In the genomic region with DNA sequence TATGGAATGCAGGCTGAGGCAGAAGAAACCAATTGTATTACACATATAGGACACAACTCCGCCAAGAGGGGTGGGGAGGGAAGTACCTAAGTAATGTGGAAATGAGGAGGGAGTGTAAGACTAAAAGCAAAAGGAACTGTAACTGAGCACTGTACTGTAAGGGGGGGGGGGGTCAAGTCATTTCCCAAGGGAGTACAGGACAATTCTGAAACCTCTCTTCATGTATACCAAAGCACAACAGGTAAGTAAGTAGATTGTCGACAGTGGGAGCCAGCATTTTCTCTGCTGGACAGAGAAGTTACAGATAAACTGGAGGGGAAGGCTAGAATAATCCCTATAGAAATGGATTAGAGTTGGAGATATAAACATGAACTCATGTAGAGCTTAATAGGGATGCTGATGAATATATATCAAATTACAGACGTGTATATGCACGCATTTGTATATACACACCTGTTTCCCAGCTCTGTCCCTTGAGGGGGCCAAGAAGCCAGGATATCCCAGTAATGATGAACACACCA, we compare ENCODE assay signal across 11 cellular contexts. TPM values are rescaled to one million over a fixed set of nuclear protein-coding genes. Genes with fewer than 3 reads are reported as not detected.
DNase-seq lines count a peak whose midpoint lies in the region; ATAC-seq and TF ChIP-seq lines count a peak whose summit lies in the region.
"Had no signal": no experiment of that assay in that cellular context is flagged by ENCODE, and none has a peak within 500 bp of the region (broad histone marks: within the 10 kb centered on the region; RNA-seq: fewer than 3 reads in every experiment).

No MANE protein-coding gene starts in this region.

- H2BK120ac ChIP-seq in IMR-90 (ENCODE audit: low read depth, low read length): no peak overlapping the region

- peaks cover 47% of the 10 kb centered on the region for H3K9me1 ChIP-seq in IMR-90 (ENCODE audit: insufficient read depth, low read length)

- H2BK20ac ChIP-seq in IMR-90 (ENCODE audit: low read depth, low read length): no peak overlapping the region

- no peak overlapping the region for H3K27ac ChIP-seq in CD4-positive, alpha-beta memory T cell (ENCODE audit: low read depth, low read length)
- H3K27ac ChIP-seq in IMR-90 (ENCODE audit: insufficient read depth, low read length): no peak overlapping the region

- peaks cover 56 to 96% (median 77%) of the 10 kb centered on the region in 4 donors for H3K4me1 Mint-ChIP-seq in CD4-positive, alpha-beta memory T cell
- peaks cover 68% of the 10 kb centered on the region for H3K4me1 Mint-ChIP-seq in activated naive CD8-positive, alpha-beta T cell treated with anti-CD3 and anti-CD28 coated beads for 36 hours
- H3K4me1 Mint-ChIP-seq in natural killer cell treated with Interleukin-12 subunit alpha and Interleukin-12 subunit beta and Interleukin-15 and Interleukin-18, amount 100 ng/mL, for 72 hours (ENCODE audit: low read depth in 2 of 2): peaks cover 56 to 68% of the 10 kb centered on the region in 2 donors

- H4K8ac ChIP-seq in IMR-90 (ENCODE audit: low read depth in 2 of 2, low read length in 2 of 2): no peak overlapping the region

- H3K14ac ChIP-seq in IMR-90 (replicated peaks; ENCODE audit: low read depth, low read length): no peak overlapping the region

- no peak overlapping the region for H3K56ac ChIP-seq in IMR-90 (ENCODE audit: extremely low read depth, insufficient read depth, low read length)

- no peak overlapping the region for H3K4ac ChIP-seq in IMR-90 (ENCODE audit: low read depth, low read length)

- H3K27me3 ChIP-seq in CD4-positive, alpha-beta memory T cell (ENCODE audit: insufficient read depth, low read length): no peaks in the 10 kb centered on the region
- no peaks in the 10 kb centered on the region for H3K27me3 ChIP-seq in IMR-90 (ENCODE audit: control insufficient read depth, insufficient read depth, low read length)
- H3K27me3 ChIP-seq: Peyer's patch had no signal

- no peaks in the 10 kb centered on the region for H3K36me3 ChIP-seq in CD4-positive, alpha-beta memory T cell (ENCODE audit: insufficient read depth, low read length)
- H3K36me3 ChIP-seq in IMR-90 (ENCODE audit: control insufficient read depth, insufficient read depth, low read length): peaks cover 7% of the 10 kb centered on the region
- H3K36me3 ChIP-seq: Peyer's patch had no signal

- no peak overlapping the region for H3K4me2 ChIP-seq in IMR-90 (ENCODE audit: low read depth, low read length)

- H4K91ac ChIP-seq in IMR-90 (ENCODE audit: insufficient read depth, low read depth, low read length): no peak overlapping the region

- no peak overlapping the region for H3K4me3 ChIP-seq in CD4-positive, alpha-beta memory T cell (ENCODE audit: low read length in 2 of 2)
- no peak overlapping the region for H3K4me3 ChIP-seq in IMR-90 (ENCODE audit: insufficient read depth, low read depth, low read length)
- H3K4me3 ChIP-seq: Peyer's patch had no signal

- H3K18ac ChIP-seq in IMR-90 (ENCODE audit: low read depth, low read length): no peak overlapping the region

- H4K20me1 ChIP-seq in IMR-90 (ENCODE audit: insufficient read depth, low read length): peaks cover 100% of the 10 kb centered on the region

- no peaks in the 10 kb centered on the region for H3K27me3 Mint-ChIP-seq in CD4-positive, alpha-beta memory T cell
- H3K27me3 Mint-ChIP-seq in activated naive CD8-positive, alpha-beta T cell treated with anti-CD3 and anti-CD28 coated beads for 36 hours: no peaks in the 10 kb centered on the region
- H3K27me3 Mint-ChIP-seq in natural killer cell treated with Interleukin-12 subunit alpha and Interleukin-12 subunit beta and Interleukin-15 and Interleukin-18, amount 100 ng/mL, for 72 hours: no peaks in the 10 kb centered on the region

- DNase-seq in CD4-positive, alpha-beta memory T cell: no peak
- DNase-seq in IMR-90 (peak; percentile 44), NCI-H82 treated with DMSO at 0.1 percent for 48 hours (lab: John Stamatoyannopoulos, UW; ENCODE audit: unreplicated experiment) (no peak), NCI-H2081 (lab: John Stamatoyannopoulos, UW) (no peak), NCI-H1436 (lab: John Stamatoyannopoulos, UW) (no peak)
- DNase-seq in activated naive CD8-positive, alpha-beta T cell treated with anti-CD3 and anti-CD28 coated beads for 36 hours: no peak
- no peak for DNase-seq in natural killer cell treated with Interleukin-12 subunit alpha and Interleukin-12 subunit beta and Interleukin-15 and Interleukin-18, amount 100 ng/mL, for 72 hours (ENCODE audit: low spot score)
- DNase-seq: activated T-cell treated with anti-CD3 and anti-CD28 coated beads, Interleukin-2, amount 50 U/mL, for 48 hours had no signal

- in situ Hi-C loops in IMR-90 (cut with MboI; ENCODE audit: low sequenced_read_pairs): no loop called here

- H3K23ac ChIP-seq in IMR-90 (ENCODE audit: low read depth, low read length): no peak overlapping the region

- ATAC-seq in IMR-90 (ENCODE audit: low read depth) (no peak), HG03354 (IDR thresholded peaks at IDR 0.05; ENCODE audit: poor library complexity, severe bottlenecking, unreplicated experiment) (no peak)
- no peak for ATAC-seq in natural killer cell treated with Interleukin-12 subunit alpha and Interleukin-12 subunit beta and Interleukin-15 and Interleukin-18, amount 100 ng/mL, for 72 hours
- ATAC-seq: HepG2 had no signal

- no peak overlapping the region for H2AK9ac ChIP-seq in IMR-90 (replicated peaks; ENCODE audit: low read depth, low read length, poor library complexity)

- TF ChIP-seq RAD21 in IMR-90 (IDR thresholded peaks at IDR 0.05; ENCODE audit: low read length): no peak

- TF ChIP-seq POLR2A in IMR-90 (IDR thresholded peaks at IDR 0.05; ENCODE audit: low read depth, low read length): no peak

- H3K27ac Mint-ChIP-seq in CD4-positive, alpha-beta memory T cell: peak overlapping the region in 6 of 7 donors; percentile 22 to 95 (median 79)
- H3K27ac Mint-ChIP-seq in activated naive CD8-positive, alpha-beta T cell treated with anti-CD3 and anti-CD28 coated beads for 36 hours: peak overlapping the region; percentile 43
- peak overlapping the region; percentile 88 to 96 for H3K27ac Mint-ChIP-seq in natural killer cell treated with Interleukin-12 subunit alpha and Interleukin-12 subunit beta and Interleukin-15 and Interleukin-18, amount 100 ng/mL, for 72 hours

- H3K4me3 Mint-ChIP-seq in CD4-positive, alpha-beta memory T cell: peak overlapping the region in 7 of 8 donors; percentile 12 to 90 (median 25)
- H3K4me3 Mint-ChIP-seq in activated naive CD8-positive, alpha-beta T cell treated with anti-CD3 and anti-CD28 coated beads for 36 hours: no peak overlapping the region
- peak overlapping the region; percentile 43 for H3K4me3 Mint-ChIP-seq in natural killer cell treated with Interleukin-12 subunit alpha and Interleukin-12 subunit beta and Interleukin-15 and Interleukin-18, amount 100 ng/mL, for 72 hours

- no peak overlapping the region for H2AFZ ChIP-seq in IMR-90 (replicated peaks; ENCODE audit: low read length, poor library complexity)

- H2BK5ac ChIP-seq in IMR-90 (ENCODE audit: low read depth, low read length, poor library complexity, severe bottlenecking): no peak overlapping the region

- H3K9ac ChIP-seq in IMR-90 (ENCODE audit: low read depth, low read length): no peak overlapping the region

- H3K9me3 ChIP-seq in CD4-positive, alpha-beta memory T cell (ENCODE audit: control insufficient read depth in 1 of 2, low read length in 2 of 2): no peaks in the 10 kb centered on the region
- no peaks in the 10 kb centered on the region for H3K9me3 ChIP-seq in IMR-90 (ENCODE audit: control insufficient read depth, insufficient read depth, low read length)
- H3K9me3 ChIP-seq: Peyer's patch had no signal

- POLR2A ChIA-PET in CD4-positive, alpha-beta memory T cell (lab: Charles Lee; ENCODE audit: partially characterized antibody): no interaction called here
- POLR2A ChIA-PET in IMR-90 (lab: Charles Lee; ENCODE audit: unreplicated experiment): interaction anchor here (0.6 kb wide), 1 partner anchor 13 kb away, joined by 6 read pairs; no protein-coding TSS in a partner anchor

- no CpG with 5 or more reads among the region's 4 CpGs for WGBS in IMR-90 (ENCODE audit: extremely low coverage in 2 of 2, insufficient read length in 1 of 2), 2 experiments

- H4K5ac ChIP-seq in IMR-90 (ENCODE audit: low read depth, low read length): no peak overlapping the region

- CTCF ChIA-PET in CD4-positive, alpha-beta memory T cell (lab: Charles Lee; ENCODE audit: partially characterized antibody): interaction anchor here (1.0 to 1.5 kb wide), 3 partner anchors 12 to 477 kb away, joined by 4 read pairs; no protein-coding TSS in a partner anchor
- CTCF ChIA-PET in IMR-90 (lab: Yijun Ruan, JAX): interaction anchor here (0.6 kb wide), 1 partner anchor 63 kb away, joined by 3 read pairs; no protein-coding TSS in a partner anchor

- peaks cover 9 to 32% of the 10 kb centered on the region in 2 donors for H3K36me3 Mint-ChIP-seq in CD4-positive, alpha-beta memory T cell
- H3K36me3 Mint-ChIP-seq in activated naive CD8-positive, alpha-beta T cell treated with anti-CD3 and anti-CD28 coated beads for 36 hours: peaks cover 47% of the 10 kb centered on the region
- H3K36me3 Mint-ChIP-seq in natural killer cell treated with Interleukin-12 subunit alpha and Interleukin-12 subunit beta and Interleukin-15 and Interleukin-18, amount 100 ng/mL, for 72 hours: no peaks in the 10 kb centered on the region

- intact Hi-C loops in CD4-positive, alpha-beta memory T cell (cut with micrococcal nuclease): no loop called here
- intact Hi-C loops in IMR-90 (cut with micrococcal nuclease): no loop called here

- H3K9me3 Mint-ChIP-seq in CD4-positive, alpha-beta memory T cell: no peaks in the 10 kb centered on the region
- H3K9me3 Mint-ChIP-seq in activated naive CD8-positive, alpha-beta T cell treated with anti-CD3 and anti-CD28 coated beads for 36 hours: no peaks in the 10 kb centered on the region
- H3K9me3 Mint-ChIP-seq in natural killer cell treated with Interleukin-12 subunit alpha and Interleukin-12 subunit beta and Interleukin-15 and Interleukin-18, amount 100 ng/mL, for 72 hours: no peaks in the 10 kb centered on the region

- TF ChIP-seq CTCF in IMR-90 (conservative IDR thresholded peaks at IDR 0.05; ENCODE audit: low read depth, low read length): no peak

- H3K4me1 ChIP-seq in CD4-positive, alpha-beta memory T cell (ENCODE audit: insufficient read depth, low read length): peaks cover 83% of the 10 kb centered on the region
- H3K4me1 ChIP-seq in IMR-90 (ENCODE audit: control insufficient read depth, insufficient read depth, low read length): peaks cover 28% of the 10 kb centered on the region

- H2BK15ac ChIP-seq in IMR-90 (ENCODE audit: low read depth, low read length): no peak overlapping the region

- no peak overlapping the region for H2AK5ac ChIP-seq in IMR-90 (ENCODE audit: low read depth, low read length)

- H3K79me1 ChIP-seq in IMR-90 (ENCODE audit: low read depth in 1 of 2, low read length in 2 of 2): peaks cover 0 to 61% of the 10 kb centered on the region in 2 experiments; a peak in 2 of 4 replicates

- dilution Hi-C loops in IMR-90 (cut with HindIII; ENCODE audit: low sequenced_read_pairs, unreplicated experiment): no loop called here

- BruUV-seq in IMR-90 (replicated peaks; lab: Mats Ljungman, UMichigan): no TSS peak

RNA-seq across cellular contexts. Expression of gene USP22, which starts 6.4 kb away (rescaled TPM):
- 100 to 1,000 TPM; 135 to 140 TPM for total RNA-seq in CD4-positive, alpha-beta memory T cell
- 10 to 100 TPM; 14.4 to 37.7 TPM for polyA plus RNA-seq in CD4-positive, alpha-beta memory T cell
- total RNA-seq in IMR-90 (2012; rRNA removed): 250 and 319 TPM in 2 replicates
- polyA plus RNA-seq in IMR-90 (2012; rRNA removed): 161 and 173 TPM in 2 replicates
- 91.3 and 126 TPM in 2 replicates for polyA plus RNA-seq in IMR-90 (2012; cell fraction: cytosol; rRNA removed)
- polyA plus RNA-seq in IMR-90 (2012; cell fraction: nucleus; rRNA removed; ENCODE audit: low replicate concordance): 154 and 168 TPM in 2 replicates
- 100 to 1,000 TPM; 178 to 183 TPM for total RNA-seq in activated naive CD8-positive, alpha-beta T cell treated with anti-CD3 and anti-CD28 coated beads for 36 hours
- 100 to 1,000 TPM; 102 to 179 TPM for total RNA-seq in natural killer cell treated with Interleukin-12 subunit alpha and Interleukin-12 subunit beta and Interleukin-15 and Interleukin-18, amount 100 ng/mL, for 72 hours
